Comparison of ENCODE assay signal across 9 cellular contexts in the genomic region with DNA sequence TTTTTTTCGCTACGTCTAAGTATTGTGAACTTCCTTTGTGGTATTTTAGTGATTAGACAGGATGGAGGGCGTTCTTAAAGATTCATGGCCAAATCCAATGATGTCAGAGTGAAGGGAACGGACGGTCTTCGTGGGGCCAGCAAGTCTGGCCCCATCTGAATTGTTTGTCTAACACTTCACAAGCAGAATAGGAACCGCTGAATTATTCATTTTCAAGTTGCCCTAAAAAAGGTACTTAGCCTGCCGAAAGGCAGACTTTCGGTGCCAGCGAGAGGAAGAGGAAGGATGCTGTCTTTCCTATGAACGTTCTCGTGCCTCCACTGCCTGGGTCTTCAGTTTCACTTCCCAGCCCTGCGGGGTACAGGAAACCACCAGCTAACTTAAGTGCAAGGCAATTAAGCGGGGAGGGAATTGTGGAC.
DNase-seq lines count a peak whose midpoint lies in the region; ATAC-seq and TF ChIP-seq lines count a peak whose summit lies in the region.
"Had no signal": no experiment of that assay in that cellular context is flagged by ENCODE, and none has a peak within 500 bp of the region (broad histone marks: within the 10 kb centered on the region; RNA-seq: fewer than 3 reads in every experiment).

No MANE protein-coding gene starts in this region.

- H3K27me3 Mint-ChIP-seq in CD8-positive, alpha-beta memory T cell, result no peaks in the 10 kb centered on the region
- H3K27me3 Mint-ChIP-seq in memory B cell, result no peaks in the 10 kb centered on the region

- H3K27ac Mint-ChIP-seq in CD8-positive, alpha-beta memory T cell, result peak overlapping the region in 3 of 8 donors; percentile 14 to 53 (median 19)
- H3K27ac Mint-ChIP-seq in memory B cell, result peak overlapping the region; percentile 24

- DNase-seq in CD8-positive, alpha-beta memory T cell, result peak in 1 of 5 donors; percentile 3
- peak; percentile 67 for DNase-seq in SKM-1 treated with dmso at 0.1 percent for 144 hours (lab: John Stamatoyannopoulos, UW; ENCODE audit: unreplicated experiment)
- DNase-seq in memory B cell (ENCODE audit: low spot score in 2 of 2), result peak; percentile 18 to 27
- no peak for DNase-seq in omental fat pad (ENCODE audit: low spot score)
- DNase-seq in ascending aorta (ENCODE audit: low spot score in 2 of 2), result no peak
- no peak for DNase-seq in COLO829 (ENCODE audit: low spot score)

- intact Hi-C loops in ascending aorta (cut with DNase I), result no loop called here

- H3K4me1 Mint-ChIP-seq in CD8-positive, alpha-beta memory T cell, result peaks cover 8 to 12% (median 8%) of the 10 kb centered on the region in 3 donors
- H3K4me1 Mint-ChIP-seq in memory B cell, result peaks cover 11% of the 10 kb centered on the region

- no peaks in the 10 kb centered on the region for H3K4me1 ChIP-seq in CD8-positive, alpha-beta memory T cell (ENCODE audit: insufficient read depth, low read length)
- H3K4me1 ChIP-seq in ascending aorta, result no peaks in the 10 kb centered on the region
- H3K4me1 ChIP-seq: gastroesophageal sphincter had no signal

- CTCF ChIA-PET in CD8-positive, alpha-beta memory T cell (lab: Charles Lee), result no interaction called here

- H3K27ac ChIP-seq in CD8-positive, alpha-beta memory T cell (ENCODE audit: low read depth, low read length), result no peak overlapping the region
- H3K27ac ChIP-seq in ascending aorta, result no peak overlapping the region
- H3K27ac ChIP-seq: gastroesophageal sphincter had no signal

- no peaks in the 10 kb centered on the region for H3K36me3 ChIP-seq in CD8-positive, alpha-beta memory T cell (ENCODE audit: insufficient read depth, low read length)
- no peaks in the 10 kb centered on the region for H3K36me3 ChIP-seq in ascending aorta

- H3K4me3 ChIP-seq in CD8-positive, alpha-beta memory T cell (ENCODE audit: low read length), result no peak overlapping the region
- H3K4me3 ChIP-seq in ascending aorta, result no peak overlapping the region
- H3K4me3 ChIP-seq: gastroesophageal sphincter had no signal

- peak; percentile 49 for ATAC-seq in GM21717 (IDR thresholded peaks at IDR 0.05; ENCODE audit: unreplicated experiment)
- peak; percentile 97 for ATAC-seq in memory B cell (ENCODE audit: low read depth)
- ATAC-seq in omental fat pad (ENCODE audit: low FRiP score), result no peak
- no peak for ATAC-seq in HG02623 (IDR thresholded peaks at IDR 0.05; ENCODE audit: unreplicated experiment)
- ATAC-seq: gastroesophageal sphincter had no signal

- H3K27me3 ChIP-seq in CD8-positive, alpha-beta memory T cell (ENCODE audit: insufficient read depth, low read length, poor library complexity, severe bottlenecking), result no peaks in the 10 kb centered on the region
- H3K27me3 ChIP-seq in ascending aorta, result no peaks in the 10 kb centered on the region
- H3K27me3 ChIP-seq: gastroesophageal sphincter had no signal

- no peaks in the 10 kb centered on the region for H3K9me3 ChIP-seq in CD8-positive, alpha-beta memory T cell (ENCODE audit: low read length)
- no peaks in the 10 kb centered on the region for H3K9me3 ChIP-seq in ascending aorta
- H3K9me3 ChIP-seq: gastroesophageal sphincter had no signal

- POLR2A ChIA-PET in CD8-positive, alpha-beta memory T cell (lab: Charles Lee), result no interaction called here

- H3K36me3 Mint-ChIP-seq in CD8-positive, alpha-beta memory T cell, result peaks cover 6 to 23% (median 11%) of the 10 kb centered on the region in 3 donors
- H3K36me3 Mint-ChIP-seq in memory B cell, result peaks cover 18% of the 10 kb centered on the region

- H3K4me3 Mint-ChIP-seq in CD8-positive, alpha-beta memory T cell, result peak overlapping the region in 5 of 7 donors; percentile 24 to 59 (median 48)
- peak overlapping the region; percentile 45 for H3K4me3 Mint-ChIP-seq in memory B cell

- H3K9me3 Mint-ChIP-seq in CD8-positive, alpha-beta memory T cell, result no peaks in the 10 kb centered on the region
- H3K9me3 Mint-ChIP-seq in memory B cell, result no peaks in the 10 kb centered on the region

- no peak for TF ChIP-seq CTCF in omental fat pad (IDR thresholded peaks at IDR 0.05)
- TF ChIP-seq CTCF in ascending aorta (IDR thresholded peaks at IDR 0.05), result no peak

Comparison
In these comparisons a context has a peak if more than half of its experiments do, and no peak if none do; other contexts are left out.
1. DNase-seq: peak in SKM-1 treated with dmso at 0.1 percent for 144 hours (single experiment) and memory B cell (2 of 2); none in omental fat pad (single experiment), ascending aorta (0 of 2) and COLO829 (single experiment).
2. ATAC-seq: peak in GM21717 (single experiment) and memory B cell (single experiment); none in omental fat pad (single experiment) and HG02623 (single experiment).